ENCODE assay signal across 8 cellular contexts in the genomic region with DNA sequence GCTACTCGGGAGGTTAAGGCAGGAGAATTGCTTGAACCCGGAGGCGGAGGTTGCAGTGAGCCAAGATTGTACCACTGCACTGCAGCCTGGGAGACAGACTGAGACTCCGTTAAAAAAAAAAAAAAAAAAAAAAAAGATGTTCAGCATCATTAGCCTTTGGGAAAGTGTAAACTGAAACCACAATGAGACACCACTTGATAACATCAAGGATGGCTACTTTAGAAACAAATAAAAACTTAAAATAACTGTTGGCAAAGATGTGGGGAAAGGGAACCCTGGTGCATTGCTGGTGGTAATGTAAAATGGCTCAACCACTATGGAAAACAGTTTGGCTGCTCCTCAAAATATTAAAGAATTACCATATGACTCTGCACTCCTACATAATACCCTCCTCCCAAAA. TPM values are rescaled to one million over a fixed set of nuclear protein-coding genes. Genes with fewer than 3 reads are reported as not detected.
DNase-seq lines count a peak whose midpoint lies in the region; ATAC-seq and TF ChIP-seq lines count a peak whose summit lies in the region.

No MANE protein-coding gene starts in this region.

- peak overlapping the region; percentile 92 for H3K4me3 Mint-ChIP-seq in activated CD4-positive, alpha-beta T cell treated with anti-CD3 and anti-CD28 coated beads, Interleukin-2, amount 10 ng/mL, durations not matched to agents 7 days and 5 days
- peak overlapping the region; percentile 100 for H3K4me3 Mint-ChIP-seq in activated T-helper 17 cell treated with anti-CD3 and anti-CD28 coated beads, Interleukin-2, amount 50 U/mL, for 72 hours
- peak overlapping the region; percentile 94 for H3K4me3 Mint-ChIP-seq in neural crest cell

- no peak for TF ChIP-seq CTCF in neural crest cell (conservative IDR thresholded peaks at IDR 0.05)

- no peak overlapping the region for H3K27ac Mint-ChIP-seq in activated CD4-positive, alpha-beta T cell treated with anti-CD3 and anti-CD28 coated beads, Interleukin-2, amount 10 ng/mL, durations not matched to agents 7 days and 5 days
- no peak overlapping the region for H3K27ac Mint-ChIP-seq in activated T-helper 17 cell treated with anti-CD3 and anti-CD28 coated beads, Interleukin-2, amount 50 U/mL, for 72 hours
- no peak overlapping the region for H3K27ac Mint-ChIP-seq in neural crest cell (ENCODE audit: unreplicated experiment)

- H3K27me3 Mint-ChIP-seq in activated CD4-positive, alpha-beta T cell treated with anti-CD3 and anti-CD28 coated beads, Interleukin-2, amount 10 ng/mL, durations not matched to agents 7 days and 5 days: no peaks in the 10 kb centered on the region
- no peaks in the 10 kb centered on the region for H3K27me3 Mint-ChIP-seq in activated T-helper 17 cell treated with anti-CD3 and anti-CD28 coated beads, Interleukin-2, amount 50 U/mL, for 72 hours
- peaks cover 2% of the 10 kb centered on the region for H3K27me3 Mint-ChIP-seq in neural crest cell (ENCODE audit: low read depth)

- peaks cover 10% of the 10 kb centered on the region for H3K9me3 Mint-ChIP-seq in activated CD4-positive, alpha-beta T cell treated with anti-CD3 and anti-CD28 coated beads, Interleukin-2, amount 10 ng/mL, durations not matched to agents 7 days and 5 days
- H3K9me3 Mint-ChIP-seq in activated T-helper 17 cell treated with anti-CD3 and anti-CD28 coated beads, Interleukin-2, amount 50 U/mL, for 72 hours: peaks cover 4% of the 10 kb centered on the region
- H3K9me3 Mint-ChIP-seq in neural crest cell: peaks cover 6% of the 10 kb centered on the region

- CTCF ChIA-PET in activated CD4-positive, alpha-beta T cell treated with anti-CD3 and anti-CD28 coated beads, Interleukin-2, amount 10 ng/mL, durations not matched to agents 7 days and 5 days (lab: Charles Lee): interaction anchor here (1.2 kb wide), 1 partner anchor 8 kb away, joined by 3 read pairs; no protein-coding TSS in a partner anchor

- POLR2A ChIA-PET in activated CD4-positive, alpha-beta T cell treated with anti-CD3 and anti-CD28 coated beads, Interleukin-2, amount 10 ng/mL, durations not matched to agents 7 days and 5 days (lab: Charles Lee): no interaction called here

- peaks cover 34% of the 10 kb centered on the region for H3K36me3 Mint-ChIP-seq in activated CD4-positive, alpha-beta T cell treated with anti-CD3 and anti-CD28 coated beads, Interleukin-2, amount 10 ng/mL, durations not matched to agents 7 days and 5 days (ENCODE audit: low read depth)
- H3K36me3 Mint-ChIP-seq in activated T-helper 17 cell treated with anti-CD3 and anti-CD28 coated beads, Interleukin-2, amount 50 U/mL, for 72 hours (ENCODE audit: low read depth): peaks cover 41% of the 10 kb centered on the region
- peaks cover 28% of the 10 kb centered on the region for H3K36me3 Mint-ChIP-seq in neural crest cell (ENCODE audit: low read depth)

- no peak for DNase-seq in activated CD4-positive, alpha-beta T cell treated with anti-CD3 and anti-CD28 coated beads, Interleukin-2, amount 10 ng/mL, durations not matched to agents 7 days and 5 days
- DNase-seq in activated CD4-positive, alpha-beta T cell treated with anti-CD3 and anti-CD28 coated beads, Interleukin-2, amount 50 U/mL, for 1 hour: no peak
- DNase-seq in M059J (ENCODE audit: low read depth): peak; percentile 78
- no peak for DNase-seq in neural crest cell (ENCODE audit: low read depth, low spot score)
- no peak for DNase-seq in AML-193 (lab: John Stamatoyannopoulos, UW)
- DNase-seq in DMS114 treated with DMSO at 0.1 percent for 48 hours (lab: John Stamatoyannopoulos, UW; ENCODE audit: unreplicated experiment): no peak
- no peak for DNase-seq in effector CD8-positive, alpha-beta T cell (lab: John Stamatoyannopoulos, UW)

- peaks cover 34% of the 10 kb centered on the region for H3K4me1 Mint-ChIP-seq in activated CD4-positive, alpha-beta T cell treated with anti-CD3 and anti-CD28 coated beads, Interleukin-2, amount 10 ng/mL, durations not matched to agents 7 days and 5 days
- peaks cover 28% of the 10 kb centered on the region for H3K4me1 Mint-ChIP-seq in activated T-helper 17 cell treated with anti-CD3 and anti-CD28 coated beads, Interleukin-2, amount 50 U/mL, for 72 hours
- peaks cover 20% of the 10 kb centered on the region for H3K4me1 Mint-ChIP-seq in neural crest cell

- no peak for ATAC-seq in activated T-helper 17 cell treated with anti-CD3 and anti-CD28 coated beads, Interleukin-2, amount 50 U/mL, for 72 hours (replicated peaks)

RNA-seq across cellular contexts. Expression of gene LEO1, which starts 1.9 kb away (rescaled TPM):
- 10 to 100 TPM; 32.0 to 34.4 TPM for total RNA-seq in activated CD4-positive, alpha-beta T cell treated with anti-CD3 and anti-CD28 coated beads, Interleukin-2, amount 10 ng/mL, durations not matched to agents 7 days and 5 days
- 24.2 and 33.4 TPM in 2 replicates for total RNA-seq in M059J (2014; rRNA removed; shearing (Covaris generic))
- total RNA-seq in activated T-helper 17 cell treated with anti-CD3 and anti-CD28 coated beads, Interleukin-2, amount 50 U/mL, for 72 hours: 10 to 100 TPM; 22.7 to 31.7 TPM
- 32.7 and 34.1 TPM in 2 replicates for total RNA-seq in neural crest cell

RNA-seq across cellular contexts. Expression of gene MAPK6, which starts 49.3 kb away (rescaled TPM):
- 10 to 100 TPM; 23.4 to 25.4 TPM for total RNA-seq in activated CD4-positive, alpha-beta T cell treated with anti-CD3 and anti-CD28 coated beads, Interleukin-2, amount 10 ng/mL, durations not matched to agents 7 days and 5 days
- 65.2 and 71.6 TPM in 2 replicates for total RNA-seq in M059J (2014; rRNA removed; shearing (Covaris generic))
- 10 to 100 TPM; 36.5 to 62.3 TPM for total RNA-seq in activated T-helper 17 cell treated with anti-CD3 and anti-CD28 coated beads, Interleukin-2, amount 50 U/mL, for 72 hours
- 77.8 and 82.1 TPM in 2 replicates for total RNA-seq in neural crest cell
